ENCODE assay signal across 18 cellular contexts in the genomic region with DNA sequence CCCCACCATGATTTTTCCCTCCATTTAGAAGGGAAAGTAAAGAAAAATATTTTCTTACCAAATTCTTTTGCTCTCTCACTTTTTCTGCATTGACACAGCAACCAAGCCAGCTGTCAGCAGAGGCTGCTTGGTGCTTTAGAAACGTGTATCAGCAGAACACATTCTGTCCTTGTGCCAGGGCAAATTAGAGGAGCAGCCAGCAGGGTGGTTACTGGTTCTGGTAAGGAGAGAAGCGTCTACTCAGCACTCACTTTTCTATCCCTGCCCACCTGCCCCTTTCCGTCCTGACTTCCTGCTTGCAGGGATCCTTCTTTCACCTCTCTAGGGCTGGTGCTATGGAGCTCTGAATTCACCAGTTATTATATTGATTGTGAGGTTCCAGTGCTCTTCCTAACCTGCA.
DNase-seq lines count a peak whose midpoint lies in the region; ATAC-seq and TF ChIP-seq lines count a peak whose summit lies in the region.
"Had no signal": no experiment of that assay in that cellular context is flagged by ENCODE, and none has a peak within 500 bp of the region (broad histone marks: within the 10 kb centered on the region; RNA-seq: fewer than 3 reads in every experiment).

No MANE protein-coding gene starts in this region.

- no peak overlapping the region for H3K4ac ChIP-seq in mesendoderm (ENCODE audit: low read depth, low read length)

- no peak overlapping the region for H3K18ac ChIP-seq in mesendoderm (ENCODE audit: low read length)

- DNase-seq in DMS 273 (lab: John Stamatoyannopoulos, UW; ENCODE audit: unreplicated experiment) (peak; percentile 66), RPMI8226 (peak; percentile 4), fibroblast of the aortic adventitia (ENCODE audit: low read depth) (peak; percentile 9), mesendoderm (peak; percentile 10), hypothalamus (lab: John Stamatoyannopoulos, UW) (no peak), NCI-H146 treated with DMSO at 0.1 percent for 48 hours (lab: John Stamatoyannopoulos, UW; ENCODE audit: unreplicated experiment) (no peak)
- DNase-seq in activated CD4-positive, alpha-beta T cell treated with anti-CD3 and anti-CD28 coated beads for 1 hour = no peak
- DNase-seq: activated naive CD8-positive, alpha-beta T cell treated with anti-CD3 and anti-CD28 coated beads, Interleukin-2, amount 10 ng/mL, durations not matched to agents 7 days and 5 days; central memory CD4-positive, alpha-beta T cell; foreskin keratinocyte; GOT3; naive thymus-derived CD8-positive, alpha-beta T cell; stimulated activated CD4-positive, alpha-beta T cell treated with anti-CD3 and anti-CD28 coated beads, Interleukin-15, amount 100 ng/mL, for 24 hours; stimulated activated naive CD4-positive, alpha-beta T cell; T-helper 1 cell had no signal

- no peak overlapping the region for H2BK5ac ChIP-seq in mesendoderm (ENCODE audit: low read length)

- H3K4me2 ChIP-seq in mesendoderm (ENCODE audit: low read length) = no peak overlapping the region
- H3K4me2 ChIP-seq: A549 had no signal

- no peak overlapping the region for H2BK15ac ChIP-seq in mesendoderm (replicated peaks; ENCODE audit: low read depth)

- no peak overlapping the region for H2BK120ac ChIP-seq in mesendoderm (ENCODE audit: low read depth, low read length)

- H3K79me2 ChIP-seq in mesendoderm (ENCODE audit: control insufficient read depth, insufficient read depth, low read length) = no peaks in the 10 kb centered on the region

- no peak overlapping the region for H3K56ac ChIP-seq in mesendoderm (ENCODE audit: low read length)

- H3K23ac ChIP-seq in mesendoderm (ENCODE audit: low read length) = no peak overlapping the region

- no CpG with 5 or more reads among the region's 3 CpGs for WGBS in mesendoderm (ENCODE audit: extremely low coverage, insufficient coverage, low lambda C conversion rate)

- no peak overlapping the region for H2AK5ac ChIP-seq in mesendoderm (ENCODE audit: low read length)

- TF ChIP-seq POLR2A in GM18505 (IDR thresholded peaks at IDR 0.05; ENCODE audit: borderline replicate concordance, extremely low read depth, insufficient read depth, insufficient read length) = no peak

- no peak overlapping the region for H3K27ac ChIP-seq in mesendoderm (ENCODE audit: low read depth, low read length)
- H3K27ac ChIP-seq: A549, foreskin keratinocyte had no signal

- ATAC-seq in GM18505 (IDR thresholded peaks at IDR 0.05; ENCODE audit: unreplicated experiment) = no peak
- ATAC-seq: A549; foreskin keratinocyte; K562; naive thymus-derived CD8-positive, alpha-beta T cell had no signal

- H3K27me3 ChIP-seq in mesendoderm (ENCODE audit: insufficient read depth, low read length, poor library complexity) = no peaks in the 10 kb centered on the region
- H3K27me3 ChIP-seq: foreskin keratinocyte had no signal

- no peak overlapping the region for H4K5ac ChIP-seq in mesendoderm (ENCODE audit: low read length)

- H3K4me3 ChIP-seq in fibroblast of the aortic adventitia (ENCODE audit: low read depth, low read length) (no peak overlapping the region), mesendoderm (ENCODE audit: low read length) (no peak overlapping the region)
- H3K4me3 ChIP-seq: A549, K562 had no signal

- H3K9ac ChIP-seq in mesendoderm (ENCODE audit: low read length) = no peak overlapping the region

- no peaks in the 10 kb centered on the region for H3K79me1 ChIP-seq in mesendoderm (ENCODE audit: low read length)

- no peak overlapping the region for H4K8ac ChIP-seq in mesendoderm (ENCODE audit: low read depth, low read length)

- TF ChIP-seq CTCF in fibroblast of the aortic adventitia (IDR thresholded peaks at IDR 0.05; ENCODE audit: insufficient read depth, low read length) = no peak

- no peaks in the 10 kb centered on the region for H3K36me3 ChIP-seq in mesendoderm (ENCODE audit: control insufficient read depth, insufficient read depth, low read length)

- no peaks in the 10 kb centered on the region for H3K4me1 ChIP-seq in mesendoderm (ENCODE audit: control insufficient read depth, low read depth, low read length)
- H3K4me1 ChIP-seq: A549, foreskin keratinocyte had no signal

Comparison
In these comparisons a context has a peak if more than half of its experiments do, and no peak if none do; other contexts are left out.
1. DNase-seq: peak in DMS 273 (single experiment), RPMI8226 (single experiment), fibroblast of the aortic adventitia (single experiment) and mesendoderm (single experiment); none in hypothalamus (0 of 51), NCI-H146 treated with DMSO at 0.1 percent for 48 hours (single experiment) and activated CD4-positive, alpha-beta T cell treated with anti-CD3 and anti-CD28 coated beads for 1 hour (single experiment).